In genomic region chr2:30869988-30870387, GRCh38 we compare ENCODE assay signal across 31 cellular contexts.
"Had no signal": no experiment of that assay in that cellular context is flagged by ENCODE, and none has a peak within 500 bp of the region (broad histone marks: within the 10 kb centered on the region; RNA-seq: fewer than 3 reads in every experiment).

No MANE protein-coding gene starts in this region.

- H3K4me1 ChIP-seq: adrenal gland, body of pancreas had no signal

- H3K36me3 ChIP-seq: adrenal gland, esophagus squamous epithelium, neural progenitor cell, thoracic aorta, WERI-Rb-1 had no signal

- H3K4me3 ChIP-seq: adrenal gland, body of pancreas, esophagus squamous epithelium, neural progenitor cell, skin epidermis, thoracic aorta had no signal

- H2AFZ ChIP-seq: neural progenitor cell had no signal

- H3K4me2 ChIP-seq: neural progenitor cell had no signal

- H3K27ac Mint-ChIP-seq: activated CD4-positive, alpha-beta memory T cell treated with anti-CD3 and anti-CD28 coated beads for 36 hours; activated CD4-positive, alpha-beta T cell treated with anti-CD3 and anti-CD28 coated beads, Interleukin-2, amount 10 ng/mL, durations not matched to agents 24 days and 14 days; activated naive CD4-positive, alpha-beta T cell treated with anti-CD3 and anti-CD28 coated beads for 36 hours; activated naive CD8-positive, alpha-beta T cell treated with anti-CD3 and anti-CD28 coated beads for 36 hours; activated T-helper 1 cell treated with anti-CD3 and anti-CD28 coated beads, Interleukin-12 subunit alpha, Interleukin-12 subunit beta, Interleukin-2, Interleukin-4 antibody, amounts not matched to agents 30 ng/mL and 10 ng/mL and 1 ng/mL, durations not matched to agents 14 hours and 24 hours and 36 hours; memory B cell; natural killer cell; neural progenitor cell; stimulated activated naive CD8-positive, alpha-beta T cell treated with anti-CD3 and anti-CD28 coated beads, Interleukin-15, Interleukin-2, amounts not matched to agents 100 ng/mL and 50 ng/mL, for 24 hours; T-helper 1 cell treated with Interleukin-12 subunit alpha and Interleukin-12 subunit beta and Interleukin-4 antibody, amounts not matched to agents 30 μg/mL and 1 μg/mL, for 36 hours had no signal

- H3K9me3 Mint-ChIP-seq: activated CD4-positive, alpha-beta T cell treated with anti-CD3 and anti-CD28 coated beads, Interleukin-2, amount 10 ng/mL, durations not matched to agents 24 days and 14 days; activated T-helper 1 cell treated with anti-CD3 and anti-CD28 coated beads, Interleukin-12 subunit alpha, Interleukin-12 subunit beta, Interleukin-2, Interleukin-4 antibody, amounts not matched to agents 30 ng/mL and 10 ng/mL and 1 ng/mL, durations not matched to agents 14 hours and 24 hours and 36 hours; natural killer cell; stimulated activated naive CD8-positive, alpha-beta T cell treated with anti-CD3 and anti-CD28 coated beads, Interleukin-15, Interleukin-2, amounts not matched to agents 100 ng/mL and 50 ng/mL, for 24 hours; T-helper 1 cell treated with Interleukin-12 subunit alpha and Interleukin-12 subunit beta and Interleukin-4 antibody, amounts not matched to agents 30 μg/mL and 1 μg/mL, for 36 hours had no signal

- ATAC-seq: activated CD4-positive, CD25-positive, alpha-beta regulatory T cell treated with anti-CD3 and anti-CD28 coated beads, Interleukin-2, amount 50 U/mL, for 24 hours; body of pancreas; natural killer cell; sciatic nerve had no signal

- DNase-seq: activated CD4-positive, alpha-beta memory T cell treated with anti-CD3 and anti-CD28 coated beads for 36 hours; activated CD4-positive, alpha-beta T cell treated with anti-CD3 and anti-CD28 coated beads, Interleukin-2, amount 10 ng/mL, durations not matched to agents 24 days and 14 days; activated CD8-positive, alpha-beta memory T cell treated with anti-CD3 and anti-CD28 coated beads, Interleukin-2, amount 50 U/mL, for 4 hours; activated effector memory CD4-positive, alpha-beta T cell treated with anti-CD3 and anti-CD28 coated beads, Interleukin-2, amount 50 U/mL, for 16 hours; activated naive CD4-positive, alpha-beta T cell treated with anti-CD3 and anti-CD28 coated beads for 36 hours; activated naive CD8-positive, alpha-beta T cell treated with anti-CD3 and anti-CD28 coated beads for 36 hours; activated T-cell treated with anti-CD3 and anti-CD28 coated beads, Interleukin-2, amount 50 U/mL, for 1 hour; adrenal gland; aorta; body of pancreas; caudate nucleus; esophagus squamous epithelium; natural killer cell; occipital lobe; stimulated activated CD4-positive, alpha-beta T cell treated with anti-CD3 and anti-CD28 coated beads, Interleukin-12 subunit alpha, Interleukin-12 subunit beta, amount 100 ng/mL, for 4 hours; stimulated activated CD4-positive, alpha-beta T cell treated with anti-CD3 and anti-CD28 coated beads, Interleukin-4, amount 100 ng/mL, for 1 hour; T-helper 9 cell; trophoblast cell; WERI-Rb-1 had no signal

- H3K9me3 ChIP-seq: adrenal gland, esophagus squamous epithelium, thoracic aorta had no signal

- H3K9ac ChIP-seq: neural progenitor cell had no signal

- FAIRE-seq: frontal cortex, TTC549, urothelium cell line had no signal

- H3K36me3 Mint-ChIP-seq: activated CD4-positive, alpha-beta memory T cell treated with anti-CD3 and anti-CD28 coated beads for 36 hours; activated naive CD8-positive, alpha-beta T cell treated with anti-CD3 and anti-CD28 coated beads for 36 hours; memory B cell; natural killer cell; neural progenitor cell had no signal

- H3K4me3 Mint-ChIP-seq: activated CD4-positive, alpha-beta memory T cell treated with anti-CD3 and anti-CD28 coated beads for 36 hours; activated CD4-positive, alpha-beta T cell treated with anti-CD3 and anti-CD28 coated beads, Interleukin-2, amount 10 ng/mL, durations not matched to agents 24 days and 14 days; activated naive CD4-positive, alpha-beta T cell treated with anti-CD3 and anti-CD28 coated beads for 36 hours; activated naive CD8-positive, alpha-beta T cell treated with anti-CD3 and anti-CD28 coated beads for 36 hours; activated T-helper 1 cell treated with anti-CD3 and anti-CD28 coated beads, Interleukin-12 subunit alpha, Interleukin-12 subunit beta, Interleukin-2, Interleukin-4 antibody, amounts not matched to agents 30 ng/mL and 10 ng/mL and 1 ng/mL, durations not matched to agents 14 hours and 24 hours and 36 hours; memory B cell; natural killer cell; neural progenitor cell; stimulated activated naive CD8-positive, alpha-beta T cell treated with anti-CD3 and anti-CD28 coated beads, Interleukin-15, Interleukin-2, amounts not matched to agents 100 ng/mL and 50 ng/mL, for 24 hours; T-helper 1 cell treated with Interleukin-12 subunit alpha and Interleukin-12 subunit beta and Interleukin-4 antibody, amounts not matched to agents 30 μg/mL and 1 μg/mL, for 36 hours had no signal

- H3K27ac ChIP-seq: adrenal gland, body of pancreas, esophagus squamous epithelium, neural progenitor cell, skin epidermis, thoracic aorta, WERI-Rb-1 had no signal

- H3K27me3 ChIP-seq: adrenal gland, body of pancreas, esophagus squamous epithelium had no signal
